In genomic region chr13:33279898-33280549, GRCh38 we compare ENCODE assay signal across 8 cellular contexts. TPM values are rescaled to one million over a fixed set of nuclear protein-coding genes. Genes with fewer than 3 reads are reported as not detected.
DNase-seq lines count a peak whose midpoint lies in the region; ATAC-seq, FAIRE-seq and TF ChIP-seq lines count a peak whose summit lies in the region.

No MANE protein-coding gene starts in this region.

- H3K27ac ChIP-seq in astrocyte (ENCODE audit: low read depth, low read length) (peak overlapping the region; percentile 100), keratinocyte (ENCODE audit: control insufficient read depth, insufficient read depth, low read length) (peak overlapping the region; percentile 98), substantia nigra (ENCODE audit: low read depth, low read length, poor library complexity, severe bottlenecking) (peak overlapping the region; percentile 41)

- no peaks in the 10 kb centered on the region for H3K27me3 ChIP-seq in astrocyte (ENCODE audit: insufficient read depth, low read length)
- H3K27me3 ChIP-seq in keratinocyte (ENCODE audit: control insufficient read depth, extremely low read depth, insufficient read depth, low read length): no peaks in the 10 kb centered on the region

- peak; percentile 18 for DNase-seq in HTR-8/SVneo (ENCODE audit: insufficient read length, low spot score)
- peak; percentile 80 for DNase-seq in astrocyte (ENCODE audit: low read depth)
- DNase-seq in keratinocyte (ENCODE audit: low read depth, low spot score): peak; percentile 69
- no peak for DNase-seq in substantia nigra (lab: John Stamatoyannopoulos, UW)
- DNase-seq in activated naive CD4-positive, alpha-beta T cell treated with anti-CD3 and anti-CD28 coated beads for 36 hours: no peak
- no peak for DNase-seq in GM13977 (ENCODE audit: low spot score)

- H3K36me3 ChIP-seq in astrocyte (ENCODE audit: insufficient read depth, low read length) (peaks cover 13% of the 10 kb centered on the region), keratinocyte (ENCODE audit: control insufficient read depth in 2 of 2, extremely low read depth in 1 of 2, insufficient read depth in 2 of 2, low read length in 2 of 2) (peaks cover 0 to 3% of the 10 kb centered on the region in 2 experiments)

- no peaks in the 10 kb centered on the region for H3K27me3 Mint-ChIP-seq in astrocyte (ENCODE audit: low read depth, unreplicated experiment)
- H3K27me3 Mint-ChIP-seq in activated naive CD4-positive, alpha-beta T cell treated with anti-CD3 and anti-CD28 coated beads for 36 hours (ENCODE audit: low read depth): peaks cover 25% of the 10 kb centered on the region

- dilution Hi-C loops in keratinocyte (cut with MboI; ENCODE audit: extremely low pct_ligation_motif_present, low sequenced_read_pairs): no loop called here

- H4K20me1 ChIP-seq in astrocyte (ENCODE audit: insufficient read depth, low read length) (no peaks in the 10 kb centered on the region), keratinocyte (ENCODE audit: control insufficient read depth, extremely low read depth, insufficient read depth, low read length) (no peaks in the 10 kb centered on the region)

- no peak for FAIRE-seq in HTR-8/SVneo (lab: Jason Lieb, UNC)
- peak; percentile 83 for FAIRE-seq in astrocyte (lab: Jason Lieb, UNC)
- peak; percentile 97 for FAIRE-seq in keratinocyte (lab: Jason Lieb, UNC)

- in situ Hi-C loops in GM13977 (cut with MboI; ENCODE audit: low pct_unique_long_range_greater_than_20kb, low sequenced_read_pairs, unreplicated experiment): no loop called here

- ATAC-seq in GM18520 (IDR thresholded peaks at IDR 0.05; ENCODE audit: unreplicated experiment): no peak
- ATAC-seq in HG03097 (IDR thresholded peaks at IDR 0.05; ENCODE audit: low FRiP score, unreplicated experiment): no peak

- CTCF ChIA-PET in activated naive CD4-positive, alpha-beta T cell treated with anti-CD3 and anti-CD28 coated beads for 36 hours (lab: Charles Lee): no interaction called here

- H3K9me3 ChIP-seq in astrocyte (ENCODE audit: insufficient read depth, low read depth, low read length) (no peaks in the 10 kb centered on the region), keratinocyte (ENCODE audit: control insufficient read depth, low read depth, low read length) (no peaks in the 10 kb centered on the region)

- intact Hi-C loops in activated naive CD4-positive, alpha-beta T cell treated with anti-CD3 and anti-CD28 coated beads for 36 hours (cut with micrococcal nuclease): no loop called here

- peak overlapping the region; percentile 89 for H3K4me2 ChIP-seq in astrocyte (ENCODE audit: low read length)
- H3K4me2 ChIP-seq in keratinocyte (ENCODE audit: control insufficient read depth, extremely low read depth, insufficient read depth, low read depth, low read length): peak overlapping the region; percentile 72

- peaks cover 99% of the 10 kb centered on the region for H3K79me2 ChIP-seq in astrocyte (ENCODE audit: insufficient read depth, low read length)
- H3K79me2 ChIP-seq in keratinocyte (ENCODE audit: control insufficient read depth, insufficient read depth, low read length): peaks cover 65% of the 10 kb centered on the region

- peak overlapping the region; percentile 97 for H3K27ac Mint-ChIP-seq in astrocyte (ENCODE audit: unreplicated experiment)
- H3K27ac Mint-ChIP-seq in activated naive CD4-positive, alpha-beta T cell treated with anti-CD3 and anti-CD28 coated beads for 36 hours: no peak overlapping the region

- H3K9ac ChIP-seq in astrocyte (ENCODE audit: low read length): peak overlapping the region; percentile 100
- peak overlapping the region; percentile 63 for H3K9ac ChIP-seq in keratinocyte (ENCODE audit: control insufficient read depth, extremely low read depth, insufficient read depth, low read length)

- H3K36me3 Mint-ChIP-seq in astrocyte (ENCODE audit: low read depth, unreplicated experiment): peaks cover 7% of the 10 kb centered on the region
- H3K36me3 Mint-ChIP-seq in activated naive CD4-positive, alpha-beta T cell treated with anti-CD3 and anti-CD28 coated beads for 36 hours (ENCODE audit: low read depth): no peaks in the 10 kb centered on the region

- peaks cover 58% of the 10 kb centered on the region for H3K4me1 ChIP-seq in astrocyte (ENCODE audit: insufficient read depth, low read length)
- peaks cover 54% of the 10 kb centered on the region for H3K4me1 ChIP-seq in keratinocyte (ENCODE audit: control insufficient read depth, extremely low read depth, insufficient read depth, low read length)

- H3K9me3 Mint-ChIP-seq in astrocyte (ENCODE audit: unreplicated experiment): no peaks in the 10 kb centered on the region
- H3K9me3 Mint-ChIP-seq in activated naive CD4-positive, alpha-beta T cell treated with anti-CD3 and anti-CD28 coated beads for 36 hours: no peaks in the 10 kb centered on the region

- H2AFZ ChIP-seq in astrocyte (ENCODE audit: low read depth, low read length): no peak overlapping the region
- no peak overlapping the region for H2AFZ ChIP-seq in keratinocyte (ENCODE audit: control insufficient read depth, low read length)

- H3K4me1 Mint-ChIP-seq in astrocyte (ENCODE audit: low read depth, unreplicated experiment): peaks cover 65% of the 10 kb centered on the region
- H3K4me1 Mint-ChIP-seq in activated naive CD4-positive, alpha-beta T cell treated with anti-CD3 and anti-CD28 coated beads for 36 hours (ENCODE audit: low read depth): peaks cover 3% of the 10 kb centered on the region

- H3K4me3 Mint-ChIP-seq in astrocyte (ENCODE audit: unreplicated experiment): peak overlapping the region; percentile 47
- H3K4me3 Mint-ChIP-seq in activated naive CD4-positive, alpha-beta T cell treated with anti-CD3 and anti-CD28 coated beads for 36 hours: no peak overlapping the region

- H3K4me3 ChIP-seq in astrocyte (ENCODE audit: insufficient read depth, low read depth, low read length) (peak overlapping the region; percentile 6), keratinocyte (ENCODE audit: control insufficient read depth in 2 of 3, extremely low read depth in 1 of 3, insufficient read depth in 2 of 3, low read depth in 1 of 3, low read length in 3 of 3) (peak overlapping the region in 1 of 3 experiments; percentile 43)

- TF ChIP-seq CTCF in astrocyte (IDR thresholded peaks at IDR 0.05; ENCODE audit: insufficient read depth, low read depth, low read length): no peak
- no peak for TF ChIP-seq CTCF in keratinocyte (optimal IDR thresholded peaks at IDR 0.05 in 1 of 3, IDR thresholded peaks at IDR 0.05 in 1 of 3, conservative IDR thresholded peaks at IDR 0.05 in 1 of 3; ENCODE audit: extremely low read depth in 1 of 3, insufficient read depth in 2 of 3, low read length in 3 of 3)
- TF ChIP-seq CTCF in GM13977 (IDR thresholded peaks at IDR 0.05; ENCODE audit: extremely low read depth, insufficient read depth, missing control alignments): no peak

- no peaks in the 10 kb centered on the region for H3K9me1 ChIP-seq in keratinocyte (ENCODE audit: control insufficient read depth, extremely low read depth, insufficient read depth, low read length)

RNA-seq across cellular contexts. Expression of gene STARD13, which starts 5.5 kb away (rescaled TPM):
- total RNA-seq in astrocyte: 28.7 and 30.1 TPM in 2 replicates
- 7.9 to 11.9 TPM (median 8.1 TPM) in 3 replicates for polyA plus RNA-seq in keratinocyte
- 6.5 TPM for polyA plus RNA-seq in keratinocyte (2011; ENCODE audit: low read depth)
- polyA plus RNA-seq in keratinocyte (2011; cell fraction: cytosol; rRNA removed): 4.4 and 6.3 TPM in 2 replicates
- 20.6 and 22.2 TPM in 2 replicates for polyA plus RNA-seq in keratinocyte (2011; cell fraction: nucleus; rRNA removed)
- 4.0 and 8.4 TPM in 2 replicates for polyA plus RNA-seq in keratinocyte (2012; ENCODE audit: low replicate concordance)
- 18.5 to 45.9 TPM (median 34.2 TPM) in 3 replicates for polyA minus RNA-seq in keratinocyte
- polyA minus RNA-seq in keratinocyte (2011; cell fraction: cytosol; rRNA and poly(A)+ RNA removed): 5.2 TPM
- polyA minus RNA-seq in keratinocyte (2011; cell fraction: nucleus; rRNA and poly(A)+ RNA removed): 69.0 and 118 TPM in 2 replicates
- total RNA-seq in activated naive CD4-positive, alpha-beta T cell treated with anti-CD3 and anti-CD28 coated beads for 36 hours: under 1 TPM; 0.30 to 0.31 TPM

Comparison
In these comparisons a context has a peak if more than half of its experiments do, and no peak if none do; other contexts are left out.
1. DNase-seq: peak in HTR-8/SVneo (single experiment), astrocyte (single experiment) and keratinocyte (single experiment); none in substantia nigra (0 of 49), activated naive CD4-positive, alpha-beta T cell treated with anti-CD3 and anti-CD28 coated beads for 36 hours (single experiment) and GM13977 (single experiment).
2. H3K27ac ChIP-seq: peak in every context shown above with its lines; median percentile 100 in astrocyte; 98 in keratinocyte; 41 in substantia nigra.
3. RNA of gene STARD13, which starts 5.5 kb away (total RNA-seq): 28.7 to 30.1 TPM in astrocyte; 0.30 to 0.31 TPM in activated naive CD4-positive, alpha-beta T cell treated with anti-CD3 and anti-CD28 coated beads for 36 hours; every median in the first group is over 10 times any median in the second.